Comparison of ENCODE assay signal across 9 cellular contexts in the genomic region with DNA sequence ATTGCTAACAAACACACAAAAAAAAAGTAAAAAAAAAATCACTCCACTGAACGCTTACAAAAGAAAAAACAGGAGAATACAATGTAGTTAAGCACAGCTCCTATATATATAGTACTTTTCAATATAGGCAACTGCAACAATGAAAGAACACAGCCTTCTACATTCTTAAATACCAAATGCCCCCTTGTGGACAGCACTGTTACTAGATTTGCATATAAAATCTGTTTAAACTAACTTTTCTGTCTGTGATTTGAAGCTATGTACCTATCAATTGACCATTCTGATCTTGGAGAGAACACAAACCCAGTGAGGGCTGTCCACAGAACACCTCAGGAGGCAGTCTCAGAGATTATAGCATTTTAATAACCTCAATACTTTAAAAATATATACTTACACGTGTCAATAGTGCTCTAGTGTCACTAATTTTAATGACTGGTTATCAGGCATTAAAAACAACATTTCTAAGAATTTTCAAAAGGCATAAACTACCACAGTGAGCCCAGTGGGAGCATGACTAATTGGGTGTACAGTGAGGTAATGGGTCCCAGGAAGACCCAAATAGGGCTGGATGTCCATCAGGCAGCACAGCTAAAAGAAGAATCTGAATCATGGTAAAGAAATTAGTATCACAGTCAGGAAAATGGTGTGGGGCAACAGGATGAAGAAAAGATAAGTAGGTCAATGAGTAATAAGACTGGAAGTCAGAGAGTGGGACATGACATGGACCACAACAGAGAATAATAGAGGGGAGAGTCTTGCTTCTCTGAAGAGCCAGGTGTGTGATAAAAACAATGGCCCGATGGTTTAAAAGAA. TPM values are rescaled to one million over a fixed set of nuclear protein-coding genes. Genes with fewer than 3 reads are reported as not detected.
A peak's percentile ranks its signal among the peaks of the same experiment; 100 is the strongest.
DNase-seq lines count a peak whose midpoint lies in the region; ATAC-seq and TF ChIP-seq lines count a peak whose summit lies in the region.
"Had no signal": no experiment of that assay in that cellular context is flagged by ENCODE, and none has a peak within 500 bp of the region (broad histone marks: within the 10 kb centered on the region; RNA-seq: fewer than 3 reads in every experiment).

No MANE protein-coding gene starts in this region.

- H3K9ac ChIP-seq in DND-41 (ENCODE audit: low read depth, low read length) = no peak overlapping the region

- H3K27ac ChIP-seq in DND-41 (ENCODE audit: low read length) = no peak overlapping the region
- H3K27ac ChIP-seq in esophagus squamous epithelium = no peak overlapping the region
- no peak overlapping the region for H3K27ac ChIP-seq in ovary

- intact Hi-C loops in esophagus squamous epithelium (cut with DNase I) (loop anchor here (2.0 kb wide), 1 partner anchor 297 kb away; no protein-coding TSS in a partner anchor), ovary (cut with DNase I) (loop anchor here in 2 of 4 donors (5.0 to 10.0 kb wide), 2 partner anchors 298 to 301 kb away; no protein-coding TSS in a partner anchor)

- ATAC-seq in DND-41 (ENCODE audit: insufficient read depth, low read depth) (no peak), HG02759 (IDR thresholded peaks at IDR 0.05; ENCODE audit: unreplicated experiment) (no peak), HG03457 (IDR thresholded peaks at IDR 0.05; ENCODE audit: unreplicated experiment) (no peak)

- no peak overlapping the region for H3K4me2 ChIP-seq in DND-41 (ENCODE audit: insufficient read depth, low read length)

- DNase-seq in DND-41 = peak; percentile 6
- DNase-seq in Kasumi-1 (lab: John Stamatoyannopoulos, UW) = peak; percentile 47 to 62
- peak; percentile 40 for DNase-seq in RPMI7951 (ENCODE audit: low read depth)
- no peak for DNase-seq in esophagus squamous epithelium (lab: John Stamatoyannopoulos, UW)
- DNase-seq in ovary = peak in 2 of 5 donors; percentile 25 to 49
- no peak for DNase-seq in occipital lobe (lab: John Stamatoyannopoulos, UW)

- TF ChIP-seq CTCF in DND-41 (IDR thresholded peaks at IDR 0.05; ENCODE audit: borderline replicate concordance, extremely low read depth, low read length, poor library complexity, severe bottlenecking) (peak; percentile 60), esophagus squamous epithelium (IDR thresholded peaks at IDR 0.05) (peak in 5 of 6 experiments; percentile 42 to 72 (median 53)), ovary (IDR thresholded peaks at IDR 0.05) (peak in 2 of 3 donors; percentile 50 to 53)

- H3K4me1 ChIP-seq in DND-41 (ENCODE audit: insufficient read depth, low read length) = no peaks in the 10 kb centered on the region
- no peaks in the 10 kb centered on the region for H3K4me1 ChIP-seq in esophagus squamous epithelium
- no peaks in the 10 kb centered on the region for H3K4me1 ChIP-seq in ovary (ENCODE audit: insufficient read depth)

- TF ChIP-seq POLR2A in esophagus squamous epithelium (IDR thresholded peaks at IDR 0.05) (no peak), ovary (IDR thresholded peaks at IDR 0.05) (no peak)

- H4K20me1 ChIP-seq in DND-41 (ENCODE audit: insufficient read depth, low read length) = no peaks in the 10 kb centered on the region

- WGBS in esophagus squamous epithelium, 2 donors = 49 to 50% methylated on average over 3 of the region's 3 CpGs
- 57 to 62% (median 62%) methylated on average over 3 of the region's 3 CpGs for WGBS in ovary, 3 donors

- no peaks in the 10 kb centered on the region for H3K9me3 ChIP-seq in DND-41 (ENCODE audit: insufficient read depth, low read length, severe bottlenecking)
- no peaks in the 10 kb centered on the region for H3K9me3 ChIP-seq in esophagus squamous epithelium
- no peaks in the 10 kb centered on the region for H3K9me3 ChIP-seq in ovary

- no peaks in the 10 kb centered on the region for H3K27me3 ChIP-seq in DND-41 (ENCODE audit: insufficient read depth, low read length, poor library complexity)
- H3K27me3 ChIP-seq in esophagus squamous epithelium = no peaks in the 10 kb centered on the region
- H3K27me3 ChIP-seq in ovary = no peaks in the 10 kb centered on the region

- no peak overlapping the region for H3K4me3 ChIP-seq in DND-41 (ENCODE audit: low read depth in 1 of 2, low read length in 2 of 2)
- no peak overlapping the region for H3K4me3 ChIP-seq in esophagus squamous epithelium
- H3K4me3 ChIP-seq in ovary = no peak overlapping the region

- H3K79me2 ChIP-seq in DND-41 (ENCODE audit: insufficient read depth, low read length) = no peaks in the 10 kb centered on the region

- no peak overlapping the region for H2AFZ ChIP-seq in DND-41 (ENCODE audit: low read depth, low read length)

- TF ChIP-seq EP300 in ovary (IDR thresholded peaks at IDR 0.05) = no peak

- no peaks in the 10 kb centered on the region for H3K36me3 ChIP-seq in DND-41 (ENCODE audit: insufficient read depth, low read length)
- no peaks in the 10 kb centered on the region for H3K36me3 ChIP-seq in esophagus squamous epithelium
- no peaks in the 10 kb centered on the region for H3K36me3 ChIP-seq in ovary

RNA-seq across cellular contexts. Expression of a gene that starts 22.2 kb away (rescaled TPM):
- total RNA-seq in RPMI7951 (2014; rRNA removed; shearing (Covaris generic)) = 0.36 and 0.88 TPM in 2 replicates
- total RNA-seq in esophagus squamous epithelium (under 1 TPM; under 0.01 to 0.35 (median 0.19) TPM), ovary (1 to 10 TPM in 3 of 7 donors, under 1 TPM in 3, not detected in 1; 0.24 to 1.4 (median 0.97) TPM), occipital lobe (2.7 TPM)
- polyA plus RNA-seq in ovary = 1 to 10 TPM in 1 of 2 donors, under 1 TPM in 1; 0.39 to 2.7 TPM
- total RNA-seq: T-helper 1 cell treated with Interleukin-12 subunit alpha and Interleukin-12 subunit beta and Interleukin-4 antibody, amounts not matched to agents 30 ng/mL and 1 ng/mL, for 36 hours had no signal

Comparison
In these comparisons a context has a peak if more than half of its experiments do, and no peak if none do; other contexts are left out.
1. DNase-seq: peak in DND-41 (single experiment), Kasumi-1 (2 of 2) and RPMI7951 (single experiment); none in esophagus squamous epithelium (single experiment) and occipital lobe (single experiment).
2. Peak in every context shown above with its lines, with median percentiles within 50 percentile points of each other: CTCF ChIP-seq.